9 cellular contexts compared by ENCODE assay signal in the genomic region with DNA sequence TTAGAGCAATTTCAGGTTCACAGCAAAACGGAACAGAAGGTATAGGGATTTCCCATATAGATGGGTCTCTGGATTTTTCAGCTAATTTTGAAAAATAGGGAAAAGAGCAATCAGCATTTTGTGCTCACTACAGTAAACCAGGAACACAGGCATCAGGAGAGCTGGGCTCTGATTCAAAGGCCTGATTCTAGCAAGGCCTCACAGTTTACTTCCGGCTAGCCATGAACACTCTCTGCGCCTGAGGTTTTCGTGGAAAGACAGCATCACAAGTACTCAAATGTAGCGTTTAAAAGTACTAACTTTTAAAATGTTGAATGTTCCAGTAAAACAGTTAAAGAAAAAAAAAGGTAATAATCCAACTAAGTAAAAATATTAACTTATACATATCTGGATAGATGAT.
DNase-seq lines count a peak whose midpoint lies in the region; TF ChIP-seq lines count a peak whose summit lies in the region.
"Had no signal": no experiment of that assay in that cellular context is flagged by ENCODE, and none has a peak within 500 bp of the region (broad histone marks: within the 10 kb centered on the region; RNA-seq: fewer than 3 reads in every experiment).

No MANE protein-coding gene starts in this region.

- no peak for TF ChIP-seq POLR2A in esophagus squamous epithelium (IDR thresholded peaks at IDR 0.05)
- TF ChIP-seq POLR2A in uterus (IDR thresholded peaks at IDR 0.05), result no peak

- H3K9ac ChIP-seq in neural cell (ENCODE audit: low read length), result no peak overlapping the region

- H3K79me2 ChIP-seq in neural cell (replicated peaks; ENCODE audit: insufficient read depth, low read length), result peaks cover 15% of the 10 kb centered on the region

- H2AFZ ChIP-seq in neural cell (ENCODE audit: low read depth, low read length), result no peak overlapping the region

- no peaks in the 10 kb centered on the region for H3F3A ChIP-seq in neural cell (ENCODE audit: insufficient read depth, low read length, poor library complexity, severe bottlenecking)

- H3K4me1 ChIP-seq in cardiac muscle cell (ENCODE audit: low read depth) (peaks cover 37% of the 10 kb centered on the region), esophagus squamous epithelium (peaks cover 10 to 16% (median 12%) of the 10 kb centered on the region in 3 donors), uterus (no peaks in the 10 kb centered on the region)

- H3K4me2 ChIP-seq in neural cell (ENCODE audit: low read length), result peak overlapping the region; percentile 59

- TF ChIP-seq EP300 in neural cell (conservative IDR thresholded peaks at IDR 0.05; ENCODE audit: poor library complexity, severe bottlenecking), result no peak

- intact Hi-C loops in cardiac septum (cut with DNase I), result no loop called here
- intact Hi-C loops in esophagus squamous epithelium (cut with DNase I), result no loop called here
- intact Hi-C loops in uterus (cut with DNase I; ENCODE audit: low total_unique reads), result no loop called here

- H3K9me2 ChIP-seq in neural cell (ENCODE audit: insufficient read depth, low read length), result no peaks in the 10 kb centered on the region

- H3K27me3 ChIP-seq in cardiac muscle cell, result no peaks in the 10 kb centered on the region
- no peaks in the 10 kb centered on the region for H3K27me3 ChIP-seq in esophagus squamous epithelium
- H3K27me3 ChIP-seq in neural cell (ENCODE audit: insufficient read depth, low read depth, low read length), result no peaks in the 10 kb centered on the region
- no peaks in the 10 kb centered on the region for H3K27me3 ChIP-seq in uterus

- WGBS in esophagus squamous epithelium, 2 donors, result 69 to 78% methylated on average over 5 of the region's 5 CpGs

- no peak for TF ChIP-seq CTCF in cardiac muscle cell (IDR thresholded peaks at IDR 0.05; ENCODE audit: low read depth, low read length)
- no peak for TF ChIP-seq CTCF in esophagus squamous epithelium (IDR thresholded peaks at IDR 0.05)
- TF ChIP-seq CTCF in neural cell (IDR thresholded peaks at IDR 0.05; ENCODE audit: poor library complexity, severe bottlenecking), result no peak
- no peak for TF ChIP-seq CTCF in uterus (IDR thresholded peaks at IDR 0.05)
- no peak for TF ChIP-seq CTCF in GM20000 (IDR thresholded peaks at IDR 0.05; ENCODE audit: extremely low read depth, missing control alignments)

- TF ChIP-seq RAD21 in neural cell (conservative IDR thresholded peaks at IDR 0.05), result no peak

- peak overlapping the region; percentile 74 for H3K27ac ChIP-seq in cardiac muscle cell
- H3K27ac ChIP-seq in esophagus squamous epithelium, result peak overlapping the region in 3 of 4 donors; percentile 25 to 63 (median 27)
- peak overlapping the region; percentile 51 for H3K27ac ChIP-seq in neural cell (ENCODE audit: low read length)
- peak overlapping the region; percentile 14 to 55 for H3K27ac ChIP-seq in uterus

- no peak overlapping the region for H3K4me3 ChIP-seq in cardiac muscle cell
- H3K4me3 ChIP-seq in esophagus squamous epithelium, result no peak overlapping the region
- peak overlapping the region; percentile 43 for H3K4me3 ChIP-seq in neural cell (ENCODE audit: low read length)
- H3K4me3 ChIP-seq in uterus, result no peak overlapping the region

- peaks cover 3% of the 10 kb centered on the region for H4K20me1 ChIP-seq in neural cell (ENCODE audit: insufficient read depth)

- H3K36me3 ChIP-seq in cardiac muscle cell (no peaks in the 10 kb centered on the region), esophagus squamous epithelium (peaks cover 0 to 8% (median 0%) of the 10 kb centered on the region in 3 donors), neural cell (ENCODE audit: insufficient read depth, low read length) (no peaks in the 10 kb centered on the region), uterus (no peaks in the 10 kb centered on the region)

- DNase-seq in cardiac muscle cell (ENCODE audit: low read depth in 1 of 2, low spot score in 1 of 2), result peak in 1 of 2 donors; percentile 43
- no peak for DNase-seq in cardiac septum (ENCODE audit: low spot score)
- DNase-seq in esophagus squamous epithelium (lab: John Stamatoyannopoulos, UW), result no peak
- DNase-seq in uterus, result no peak
- DNase-seq in GM20000 (ENCODE audit: low spot score), result no peak
- DNase-seq in DMS53 (lab: John Stamatoyannopoulos, UW), result no peak
- DNase-seq in activated CD8-positive, alpha-beta memory T cell treated with anti-CD3 and anti-CD28 coated beads, Interleukin-2, amount 50 U/mL, for 48 hours, result no peak
- DNase-seq: immature natural killer cell had no signal

- H3K9me3 ChIP-seq in cardiac muscle cell (ENCODE audit: low read depth) (no peaks in the 10 kb centered on the region), esophagus squamous epithelium (no peaks in the 10 kb centered on the region), neural cell (ENCODE audit: low read length) (no peaks in the 10 kb centered on the region), uterus (no peaks in the 10 kb centered on the region)

TF ChIP-seq in neural cell, 6 proteins besides CTCF, POLR2A, EP300 and RAD21:
- TF ChIP-seq POLR2AphosphoS5 (IDR thresholded peaks at IDR 0.05) (no peak), MXI1 (conservative IDR thresholded peaks at IDR 0.05; ENCODE audit: poor library complexity, severe bottlenecking) (no peak), TAF1 (IDR thresholded peaks at IDR 0.05; ENCODE audit: low read depth) (no peak), REST (IDR thresholded peaks at IDR 0.05; ENCODE audit: borderline replicate concordance) (no peak), SMC3 (conservative IDR thresholded peaks at IDR 0.05; ENCODE audit: poor library complexity) (no peak), EZH2 (IDR thresholded peaks at IDR 0.05; ENCODE audit: borderline replicate concordance, insufficient read depth, low read length, poor library complexity, severe bottlenecking) (no peak)
